Comparison of ENCODE assay signal across 8 cellular contexts in the genomic region with DNA sequence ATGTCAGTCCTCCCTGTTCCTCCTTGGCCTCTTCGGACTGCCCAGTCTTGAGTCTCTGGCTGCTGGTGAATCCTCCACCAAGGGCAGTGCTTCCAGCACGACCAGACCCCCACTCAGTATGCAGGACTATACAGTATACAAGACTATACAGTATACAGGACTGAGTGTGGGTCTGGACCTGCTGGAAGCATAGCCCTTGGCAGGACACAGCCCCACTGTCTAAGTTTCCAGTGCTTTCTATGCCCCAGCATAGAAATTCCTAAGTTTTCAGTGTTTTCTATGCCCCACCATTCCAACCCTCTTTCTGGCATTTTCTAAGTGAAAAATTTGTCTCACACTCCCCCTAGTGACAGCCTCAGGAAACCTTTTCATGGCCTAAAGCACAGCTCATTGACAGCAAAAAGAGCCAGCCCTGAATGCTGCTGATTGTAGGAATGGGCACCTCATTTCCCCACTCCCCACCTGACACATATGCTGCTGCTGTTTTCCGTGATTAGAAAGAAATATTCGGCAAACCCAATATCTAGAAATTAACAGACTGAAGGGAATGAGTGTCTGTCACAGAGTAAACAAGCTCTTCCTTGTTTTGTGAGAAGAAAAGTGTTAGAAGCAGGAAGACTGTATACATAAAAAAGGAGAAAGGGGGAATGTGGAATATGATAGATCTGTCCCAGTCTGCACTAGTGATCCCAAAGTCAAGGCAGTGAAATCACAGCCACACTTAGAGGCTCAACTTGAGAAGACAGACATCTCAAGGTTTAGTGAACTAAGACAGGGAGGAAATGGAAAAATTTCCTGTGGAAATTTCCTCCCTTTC.
DNase-seq lines count a peak whose midpoint lies in the region; ATAC-seq and TF ChIP-seq lines count a peak whose summit lies in the region.

No MANE protein-coding gene starts in this region.

- H3K79me2 ChIP-seq in GM23338 (replicated peaks; ENCODE audit: insufficient read depth) (no peaks in the 10 kb centered on the region), Karpas-422 (ENCODE audit: low read length) (no peaks in the 10 kb centered on the region)

- no peak overlapping the region for H3K9ac ChIP-seq in Karpas-422 (ENCODE audit: low read length)

- H3K27me3 ChIP-seq in GM23338 (ENCODE audit: insufficient read depth) (no peaks in the 10 kb centered on the region), Karpas-422 (ENCODE audit: low read length) (no peaks in the 10 kb centered on the region), ovary (no peaks in the 10 kb centered on the region)

- no peaks in the 10 kb centered on the region for H3K9me3 Mint-ChIP-seq in GM23338

- no peak overlapping the region for H3K27ac Mint-ChIP-seq in GM23338

- no peak for TF ChIP-seq POLR2A in ovary (IDR thresholded peaks at IDR 0.05)

- no peaks in the 10 kb centered on the region for H3K36me3 Mint-ChIP-seq in GM23338 (ENCODE audit: low read depth)

- peaks cover 1% of the 10 kb centered on the region for H3K27me3 Mint-ChIP-seq in GM23338 (ENCODE audit: insufficient read depth, low read depth, poor library complexity)

- no peaks in the 10 kb centered on the region for H3K4me1 Mint-ChIP-seq in GM23338

- no peak overlapping the region for H3K4me2 ChIP-seq in GM23338
- no peak overlapping the region for H3K4me2 ChIP-seq in Karpas-422 (ENCODE audit: low read depth, low read length, poor library complexity, severe bottlenecking)

- H3K4me3 ChIP-seq in GM23338 (no peak overlapping the region), Karpas-422 (ENCODE audit: low read length) (no peak overlapping the region), foreskin fibroblast (ENCODE audit: low read depth in 1 of 2, low read length in 2 of 2) (no peak overlapping the region), ovary (no peak overlapping the region)

- no peaks in the 10 kb centered on the region for H3F3A ChIP-seq in GM23338 (replicated peaks; ENCODE audit: low read depth)

- no peak for TF ChIP-seq EP300 in ovary (IDR thresholded peaks at IDR 0.05)

- H3K4me1 ChIP-seq in GM23338 (ENCODE audit: insufficient read depth) = no peaks in the 10 kb centered on the region
- H3K4me1 ChIP-seq in Karpas-422 (ENCODE audit: low read length) = no peaks in the 10 kb centered on the region
- H3K4me1 ChIP-seq in ovary (ENCODE audit: insufficient read depth) = no peaks in the 10 kb centered on the region

- 43 to 45% (median 45%) methylated on average over 4 of the region's 4 CpGs for WGBS in ovary, 3 donors

- DNase-seq in Right ventricle myocardium inferior (ENCODE audit: missing footprints) = no peak
- no peak for DNase-seq in cardiac septum (ENCODE audit: low spot score)
- peak; percentile 79 for DNase-seq in GM23338 (ENCODE audit: low spot score)
- peak; percentile 67 for DNase-seq in Karpas-422
- DNase-seq in SKM-1 treated with dmso at 0.1 percent for 144 hours (lab: John Stamatoyannopoulos, UW; ENCODE audit: unreplicated experiment) = peak; percentile 22
- DNase-seq in foreskin fibroblast = peak; percentile 63 to 82
- peak in 4 of 5 donors; percentile 25 to 63 (median 32) for DNase-seq in ovary
- no peak for DNase-seq in germinal center (ENCODE audit: low spot score)

- no peak overlapping the region for H3K4me3 Mint-ChIP-seq in GM23338

- intact Hi-C loops in Right ventricle myocardium inferior (cut with DNase I) (loop anchor here (2.0 kb wide), 1 partner anchor 288 kb away; the partner anchor contains the start of gene TENT5A), cardiac septum (cut with DNase I) (loop anchor here (5.0 kb wide), 1 partner anchor 288 kb away; the partner anchor contains the start of gene TENT5A), ovary (cut with DNase I) (no loop called here)

- TF ChIP-seq CTCF in GM23338 (conservative IDR thresholded peaks at IDR 0.05; ENCODE audit: low read depth in 2 of 2) (peak; percentile 70 to 75), foreskin fibroblast (IDR thresholded peaks at IDR 0.05; ENCODE audit: low read depth, low read length) (peak; percentile 89), ovary (IDR thresholded peaks at IDR 0.05) (peak; percentile 29 to 76 (median 67))

- H3K9me3 ChIP-seq in Karpas-422 (ENCODE audit: low read length) = no peaks in the 10 kb centered on the region
- H3K9me3 ChIP-seq in ovary = no peaks in the 10 kb centered on the region

- peak; percentile 80 for ATAC-seq in Right ventricle myocardium inferior
- peak; percentile 96 for ATAC-seq in GM23338

- H4K20me1 ChIP-seq in GM23338 (replicated peaks; ENCODE audit: insufficient read depth) (no peaks in the 10 kb centered on the region), Karpas-422 (ENCODE audit: insufficient read depth, low read depth, low read length) (no peaks in the 10 kb centered on the region)

- peak overlapping the region; percentile 45; the same call in 1 of the 2 replicates for H2AFZ ChIP-seq in GM23338
- H2AFZ ChIP-seq in Karpas-422 (ENCODE audit: low read length) = no peak overlapping the region

- H3K9me2 ChIP-seq in GM23338 (ENCODE audit: insufficient read depth) (no peaks in the 10 kb centered on the region; the same call in 1 of the 2 replicates), Karpas-422 (replicated peaks; ENCODE audit: insufficient read depth, low read length) (no peaks in the 10 kb centered on the region)

- H3K36me3 ChIP-seq in GM23338 (ENCODE audit: insufficient read depth) (no peaks in the 10 kb centered on the region), Karpas-422 (ENCODE audit: insufficient read depth, low read length) (no peaks in the 10 kb centered on the region), ovary (no peaks in the 10 kb centered on the region)

- H3K27ac ChIP-seq in GM23338 (ENCODE audit: low read depth) (no peak overlapping the region), Karpas-422 (ENCODE audit: low read length) (no peak overlapping the region), ovary (no peak overlapping the region)

TF ChIP-seq in GM23338, 12 proteins besides CTCF, POLR2A, EP300 and RAD21:
- no peak for TF ChIP-seq STAT1 (IDR thresholded peaks at IDR 0.05; ENCODE audit: unreplicated experiment)
- no peak for TF ChIP-seq EZH2 (IDR thresholded peaks at IDR 0.05; ENCODE audit: low read depth, unreplicated experiment)
- TF ChIP-seq POLR2AphosphoS5 (IDR thresholded peaks at IDR 0.05; ENCODE audit: low read depth) = no peak
- no peak for TF ChIP-seq ZNF331 (CRISPR knock-in tag; IDR thresholded peaks at IDR 0.05; ENCODE audit: low read depth)
- TF ChIP-seq REST (IDR thresholded peaks at IDR 0.05; ENCODE audit: unreplicated experiment) = no peak
- no peak for TF ChIP-seq CREB1 (CRISPR knock-in tag; IDR thresholded peaks at IDR 0.05; ENCODE audit: low read depth)
TF ChIP-seq in GM23338: peak in this region for 0.

Comparison
In these comparisons a context has a peak if more than half of its experiments do, and no peak if none do; other contexts are left out.
1. DNase-seq: peak in GM23338 (single experiment), Karpas-422 (single experiment), SKM-1 treated with dmso at 0.1 percent for 144 hours (single experiment), foreskin fibroblast (2 of 2) and ovary (4 of 5); none in Right ventricle myocardium inferior (single experiment), cardiac septum (single experiment) and germinal center (single experiment).
2. intact Hi-C loops: an anchor here in Right ventricle myocardium inferior (2.0 kb wide) and cardiac septum (5.0 kb wide); none called in ovary.
3. Peak in every context shown above with its lines, with median percentiles within 50 percentile points of each other: CTCF ChIP-seq.